29 cellular contexts compared by ENCODE assay signal in the genomic region with DNA sequence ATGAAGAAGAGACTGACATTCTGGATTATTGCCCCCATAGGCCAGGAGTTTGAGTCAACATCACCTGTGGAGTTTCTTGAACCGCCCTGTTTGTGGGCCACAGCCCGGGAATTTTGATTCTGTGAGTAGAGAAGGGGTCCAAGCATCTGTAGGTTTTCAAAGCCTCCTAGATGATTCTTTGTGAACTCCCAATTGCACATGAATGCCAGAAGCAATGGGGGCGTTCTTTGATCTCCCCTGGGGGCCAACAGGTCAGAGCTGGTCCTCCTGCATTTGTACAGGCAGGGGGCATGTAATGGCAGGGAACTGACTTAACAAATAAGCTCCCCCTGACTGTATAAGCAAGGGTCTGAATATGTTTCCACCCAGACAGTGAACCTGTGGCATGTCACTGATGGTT.
"Had no signal": no experiment of that assay in that cellular context is flagged by ENCODE, and none has a peak within 500 bp of the region (broad histone marks: within the 10 kb centered on the region; RNA-seq: fewer than 3 reads in every experiment).

No MANE protein-coding gene starts in this region.

- H3K79me2 ChIP-seq: hepatocyte had no signal

- H3K4me1 ChIP-seq: left lung, pancreas, uterus had no signal

- H3K4me3 ChIP-seq: hepatocyte, left lung, lower lobe of right lung, pancreas, prostate gland, spleen, tibial nerve, uterus had no signal

- H3K4me1 Mint-ChIP-seq: stimulated activated memory B cell treated with anti-CD40 and anti-IgM and Interleukin-4, amounts not matched to agents 10 μg/mL and 1 μg/mL and 100 μg/mL, for 72 hours had no signal

- H3K36me3 ChIP-seq: pancreas, prostate gland, uterus had no signal

- DNase-seq: immature natural killer cell; kidney; left colon; left lung; lower lobe of right lung; mammary epithelial cell; mesenchymal stem cell; naive thymus-derived CD8-positive, alpha-beta T cell; nucleus accumbens; pancreas; posterior cingulate gyrus; retina; right cardiac atrium; small intestine; spleen; stimulated activated CD4-positive, alpha-beta T cell treated with anti-CD3 and anti-CD28 coated beads, Interleukin-4, amount 100 ng/mL, for 4 hours; stimulated activated CD8-positive, alpha-beta memory T cell treated with anti-CD3 and anti-CD28 coated beads, Interleukin-4, amount 100 ng/mL, for 48 hours; stimulated activated naive CD4-positive, alpha-beta T cell treated with Interleukin-2 at 50 U/mL for 16 hours; stimulated activated naive CD8-positive, alpha-beta T cell treated with anti-CD3 and anti-CD28 coated beads, Interleukin-15, amount 100 ng/mL, for 72 hours; substantia nigra; uterus had no signal

- H3K4me3 Mint-ChIP-seq: immature natural killer cell; naive thymus-derived CD8-positive, alpha-beta T cell; nephron; neural crest cell; stimulated activated memory B cell treated with anti-CD40 and anti-IgM and Interleukin-4, amounts not matched to agents 10 μg/mL and 1 μg/mL and 100 μg/mL, for 72 hours; stimulated activated naive CD8-positive, alpha-beta T cell treated with anti-CD3 and anti-CD28 coated beads, Interleukin-15, amount 100 ng/mL, for 72 hours; type B pancreatic cell had no signal

- H3K9me3 Mint-ChIP-seq: immature natural killer cell; naive thymus-derived CD8-positive, alpha-beta T cell; nephron; neural crest cell; stimulated activated memory B cell treated with anti-CD40 and anti-IgM and Interleukin-4, amounts not matched to agents 10 μg/mL and 1 μg/mL and 100 μg/mL, for 72 hours; stimulated activated naive CD8-positive, alpha-beta T cell treated with anti-CD3 and anti-CD28 coated beads, Interleukin-15, amount 100 ng/mL, for 72 hours; type B pancreatic cell had no signal

- H3K27me3 Mint-ChIP-seq: naive thymus-derived CD8-positive, alpha-beta T cell; stimulated activated memory B cell treated with anti-CD40 and anti-IgM and Interleukin-4, amounts not matched to agents 10 μg/mL and 1 μg/mL and 100 μg/mL, for 72 hours; stimulated activated naive CD8-positive, alpha-beta T cell treated with anti-CD3 and anti-CD28 coated beads, Interleukin-15, amount 100 ng/mL, for 72 hours; type B pancreatic cell had no signal

- H3K27me3 ChIP-seq: hepatocyte, left lung, pancreas, spleen, tibial nerve, uterus had no signal

- H3K36me3 Mint-ChIP-seq: stimulated activated memory B cell treated with anti-CD40 and anti-IgM and Interleukin-4, amounts not matched to agents 10 μg/mL and 1 μg/mL and 100 μg/mL, for 72 hours had no signal

- H3K27ac ChIP-seq: hepatocyte, left lung, lower lobe of right lung, pancreas, prostate gland, spleen, tibial nerve, uterus had no signal

- ATAC-seq: left colon; left lung; lower lobe of right lung; naive thymus-derived CD8-positive, alpha-beta T cell; pancreas; right cardiac atrium; sciatic nerve; stimulated activated memory B cell treated with anti-CD40 and anti-IgM and Interleukin-4, amounts not matched to agents 10 μg/mL and 1 μg/mL and 100 μg/mL, for 72 hours; stimulated activated naive CD8-positive, alpha-beta T cell treated with anti-CD3 and anti-CD28 coated beads, Interleukin-15, amount 100 ng/mL, for 72 hours had no signal

- H3K27ac Mint-ChIP-seq: naive thymus-derived CD8-positive, alpha-beta T cell; nephron; stimulated activated memory B cell treated with anti-CD40 and anti-IgM and Interleukin-4, amounts not matched to agents 10 μg/mL and 1 μg/mL and 100 μg/mL, for 72 hours; stimulated activated naive CD8-positive, alpha-beta T cell treated with anti-CD3 and anti-CD28 coated beads, Interleukin-15, amount 100 ng/mL, for 72 hours; type B pancreatic cell had no signal

- H3K9me3 ChIP-seq: left lung, lower lobe of right lung, pancreas, prostate gland, spleen, tibial nerve, uterus had no signal

- H3K4me2 ChIP-seq: hepatocyte had no signal

- H2AFZ ChIP-seq: hepatocyte had no signal
